Comparison of ENCODE assay signal across 13 cellular contexts in genomic region chr6:42374027-42374669, GRCh38.
DNase-seq lines count a peak whose midpoint lies in the region; ATAC-seq and TF ChIP-seq lines count a peak whose summit lies in the region.
"Had no signal": no experiment of that assay in that cellular context is flagged by ENCODE, and none has a peak within 500 bp of the region (broad histone marks: within the 10 kb centered on the region; RNA-seq: fewer than 3 reads in every experiment).

No MANE protein-coding gene starts in this region.

- peaks cover 69 to 76% (median 76%) of the 10 kb centered on the region in 3 donors for H3K4me1 Mint-ChIP-seq in T-cell

- peak; percentile 59 to 84 (median 74) for ATAC-seq in T-cell (replicated peaks in 1 of 4)
- ATAC-seq: GM23338, left colon, Panc1 had no signal

- CTCF ChIA-PET in T-cell (lab: Charles Lee) = interaction anchor here in 1 of 2 donors (0.6 to 1.0 kb wide), 4 partner anchors 13 to 1397 kb away, joined by 3 read pairs; no protein-coding TSS in a partner anchor

- H3K4me3 Mint-ChIP-seq in T-cell = peak overlapping the region in 1 of 3 donors; percentile 57
- H3K4me3 Mint-ChIP-seq: GM23338 had no signal

- H3K36me3 ChIP-seq in BLaER1 = peaks cover 38% of the 10 kb centered on the region
- H3K36me3 ChIP-seq: WERI-Rb-1 had no signal

- DNase-seq in EH (ENCODE audit: low read depth) = peak; percentile 7
- peak in 3 of 34 experiments; percentile 5 to 24 (median 13) for DNase-seq in T-cell
- DNase-seq in fibroblast of villous mesenchyme (ENCODE audit: low read depth) = peak; percentile 30
- DNase-seq in NCI-H1694 (lab: John Stamatoyannopoulos, UW) = no peak
- no peak for DNase-seq in iPS-NIHi7 (ENCODE audit: extremely low spot score)
- DNase-seq in NCI-H2227 treated with DMSO at 0.1 percent for 48 hours (lab: John Stamatoyannopoulos, UW) = no peak
- no peak for DNase-seq in NCI-H2107 (lab: John Stamatoyannopoulos, UW)
- DNase-seq: anterior cingulate cortex, left colon, WERI-Rb-1 had no signal

- no peaks in the 10 kb centered on the region for H3K27me3 Mint-ChIP-seq in T-cell

- no peaks in the 10 kb centered on the region for H3K27me3 ChIP-seq in BLaER1

- no peak for TF ChIP-seq CTCF in fibroblast of villous mesenchyme (IDR thresholded peaks at IDR 0.05; ENCODE audit: insufficient read depth, low read depth, low read length)

- H3K27ac ChIP-seq in BLaER1 = no peak overlapping the region; the same call in 1 of the 2 replicates
- H3K27ac ChIP-seq: WERI-Rb-1 had no signal

- H3K4me2 ChIP-seq in BLaER1 = peak overlapping the region; percentile 62
- H3K4me2 ChIP-seq: GM23338 had no signal

- POLR2A ChIA-PET in T-cell (lab: Charles Lee) = interaction anchor here (0.7 kb wide), 2 partner anchors 54 to 146 kb away, joined by 4 read pairs; no protein-coding TSS in a partner anchor

- no peak overlapping the region; the same call in 1 of the 2 replicates for H3K9ac ChIP-seq in BLaER1

- no peak overlapping the region for H3K4me3 ChIP-seq in BLaER1
- H3K4me3 ChIP-seq in fibroblast of villous mesenchyme (ENCODE audit: low read depth, low read length) = no peak overlapping the region
- H3K4me3 ChIP-seq: GM23338 had no signal

- H3K36me3 Mint-ChIP-seq in T-cell = peaks cover 6% of the 10 kb centered on the region

- H3K9me3 ChIP-seq in BLaER1 = no peaks in the 10 kb centered on the region

- H3K4me1 ChIP-seq in BLaER1 = peaks cover 69% of the 10 kb centered on the region

- H3K9me3 Mint-ChIP-seq in T-cell = no peaks in the 10 kb centered on the region
- H3K9me3 Mint-ChIP-seq: GM23338 had no signal

- H4K20me1 ChIP-seq in BLaER1 = peaks cover 100% of the 10 kb centered on the region

- peak overlapping the region; percentile 93 to 95 for H3K27ac Mint-ChIP-seq in T-cell
- H3K27ac Mint-ChIP-seq: GM23338 had no signal

Comparison
In these comparisons a context has a peak if more than half of its experiments do, and no peak if none do; other contexts are left out.
1. DNase-seq: peak in EH (single experiment) and fibroblast of villous mesenchyme (single experiment); none in NCI-H1694 (single experiment), iPS-NIHi7 (single experiment), NCI-H2227 treated with DMSO at 0.1 percent for 48 hours (single experiment) and NCI-H2107 (single experiment).